1 cellular context compared by ENCODE assay signal in the genomic region with DNA sequence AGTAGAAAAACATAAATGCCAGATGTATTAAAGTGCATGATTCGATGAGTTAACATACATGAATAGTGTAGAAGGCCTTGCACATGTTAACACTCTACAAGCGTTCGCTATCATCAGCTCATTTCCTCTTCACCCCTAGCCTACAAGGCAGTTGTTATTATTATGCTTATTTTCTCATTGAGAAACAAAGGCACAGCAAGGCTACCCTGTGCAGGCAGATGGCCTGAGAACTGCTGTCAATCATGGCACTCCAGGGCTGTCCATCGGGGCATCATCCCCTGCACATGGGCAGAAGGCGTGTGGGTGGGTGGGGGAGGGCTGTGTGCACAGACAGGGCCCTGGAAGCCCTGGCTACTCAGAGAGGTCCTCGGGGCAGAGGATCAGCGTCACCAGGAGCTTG.
TF ChIP-seq lines count a peak whose summit lies in the region.

No MANE protein-coding gene starts in this region.

TF ChIP-seq in WTC11, 78 proteins besides CTCF, POLR2A, EP300 and RAD21 (continued from another document):
- TF ChIP-seq FOXK1 (CRISPR knock-in tag; IDR thresholded peaks at IDR 0.05): 0 out of 2 replicates have a peak, but pooled peaks have one; percentile 24
TF ChIP-seq in WTC11: peak in this region for 2.
